In genomic region chr17:7352559-7352889, GRCh38 we compare ENCODE assay signal across 10 cellular contexts. TPM values are rescaled to one million over a fixed set of nuclear protein-coding genes. Genes with fewer than 3 reads are reported as not detected.
DNase-seq lines count a peak whose midpoint lies in the region; ATAC-seq, FAIRE-seq and TF ChIP-seq lines count a peak whose summit lies in the region.
"Had no signal": no experiment of that assay in that cellular context is flagged by ENCODE, and none has a peak within 500 bp of the region (broad histone marks: within the 10 kb centered on the region; RNA-seq: fewer than 3 reads in every experiment).

No MANE protein-coding gene starts in this region.

- peaks cover 19 to 48% of the 10 kb centered on the region in 2 experiments; a peak in 2 of 4 replicates for H3K4me1 ChIP-seq in SK-N-SH (ENCODE audit: control insufficient read depth in 1 of 2, insufficient read depth in 2 of 2, low read depth in 1 of 2, low read length in 1 of 2)
- H3K4me1 ChIP-seq in adipocyte (ENCODE audit: control insufficient read depth, insufficient read depth, low read length), result peaks cover 56% of the 10 kb centered on the region
- peaks cover 40% of the 10 kb centered on the region for H3K4me1 ChIP-seq in keratinocyte (ENCODE audit: control insufficient read depth, extremely low read depth, insufficient read depth, low read length)
- peaks cover 38 to 79% (median 68%) of the 10 kb centered on the region in 4 donors for H3K4me1 ChIP-seq in stomach

- H3K9ac ChIP-seq in SK-N-SH (peak overlapping the region; percentile 100), adipocyte (ENCODE audit: low read length) (peak overlapping the region; percentile 100), keratinocyte (ENCODE audit: control insufficient read depth, extremely low read depth, insufficient read depth, low read length) (peak overlapping the region; percentile 99)

- H3K4me2 ChIP-seq in SK-N-SH, result peak overlapping the region; percentile 100
- H3K4me2 ChIP-seq in keratinocyte (ENCODE audit: control insufficient read depth, extremely low read depth, insufficient read depth, low read depth, low read length), result peak overlapping the region; percentile 95

- intact Hi-C loops in stomach (cut with DNase I; ENCODE audit: low total_unique reads), result no loop called here

- WGBS in SK-N-SH (ENCODE audit: low lambda C conversion rate), result 66% methylated on average over 8 of the region's 8 CpGs
- WGBS in stomach, 5 donors, result 24 to 35% (median 30%) methylated on average over 8 of the region's 8 CpGs

- H3K9me2 ChIP-seq in SK-N-SH, result no peaks in the 10 kb centered on the region

- TF ChIP-seq EP300 in SK-N-SH (IDR thresholded peaks at IDR 0.05; ENCODE audit: borderline replicate concordance in 1 of 2, low read depth in 1 of 2, low read length in 1 of 2), result no peak
- no peak for TF ChIP-seq EP300 in stomach (IDR thresholded peaks at IDR 0.05)

- H3K27ac ChIP-seq in SK-N-SH (ENCODE audit: low read depth in 2 of 2, low read length in 1 of 2) (peak overlapping the region; percentile 88 to 99), keratinocyte (ENCODE audit: control insufficient read depth, insufficient read depth, low read length) (peak overlapping the region; percentile 98), stomach (peak overlapping the region; percentile 95 to 99 (median 99))

- CTCF ChIA-PET in SK-N-SH (lab: Yijun Ruan, JAX), result interaction anchor here (0.7 to 5.2 kb wide), 12 partner anchors 10 to 266 kb away, joined by 3 to 52 read pairs (median 4); partner anchors contain the start of genes ACAP1 and SENP3

- DNase-seq in SK-N-SH (no peak), adipocyte (ENCODE audit: low read depth) (no peak), keratinocyte (ENCODE audit: low read depth, low spot score) (no peak), stomach (no peak), NCI-H2171 (lab: John Stamatoyannopoulos, UW) (no peak)
- DNase-seq in stimulated activated CD4-positive, alpha-beta T cell treated with anti-CD3 and anti-CD28 coated beads, Interleukin-2, amount 100 ng/mL, for 24 hours, result no peak

- TF ChIP-seq POLR2A in stomach (IDR thresholded peaks at IDR 0.05), result no peak

- ATAC-seq in SK-N-SH treated with all-trans-retinoic acid at 6 μM for 48 hours (no peak), GM18907 (IDR thresholded peaks at IDR 0.05; ENCODE audit: unreplicated experiment) (no peak)

- H3K79me2 ChIP-seq in SK-N-SH (ENCODE audit: insufficient read depth) (peaks cover 38% of the 10 kb centered on the region), keratinocyte (ENCODE audit: control insufficient read depth, insufficient read depth, low read length) (peaks cover 23% of the 10 kb centered on the region)

- no peak; the same call in 1 of the 2 replicates for TF ChIP-seq CTCF in SK-N-SH (IDR thresholded peaks at IDR 0.05)
- TF ChIP-seq CTCF in keratinocyte (optimal IDR thresholded peaks at IDR 0.05 in 1 of 3, IDR thresholded peaks at IDR 0.05 in 1 of 3, conservative IDR thresholded peaks at IDR 0.05 in 1 of 3; ENCODE audit: extremely low read depth in 1 of 3, insufficient read depth in 2 of 3, low read length in 3 of 3), result no peak
- no peak for TF ChIP-seq CTCF in stomach (IDR thresholded peaks at IDR 0.05)

- no peak for TF ChIP-seq RAD21 in SK-N-SH (IDR thresholded peaks at IDR 0.05; ENCODE audit: low read length)

- H3K4me3 ChIP-seq in SK-N-SH (ENCODE audit: low read depth in 2 of 2, low read length in 1 of 2) (peak overlapping the region; percentile 69 to 97), adipocyte (ENCODE audit: low read length) (peak overlapping the region; percentile 97), keratinocyte (ENCODE audit: control insufficient read depth in 2 of 3, extremely low read depth in 1 of 3, insufficient read depth in 2 of 3, low read depth in 1 of 3, low read length in 3 of 3) (peak overlapping the region; percentile 58 to 74 (median 66)), stomach (peak overlapping the region; percentile 60 to 84 (median 71))

- no peak for FAIRE-seq in keratinocyte (lab: Jason Lieb, UNC)
- FAIRE-seq: A204.1 had no signal

- H3K36me3 ChIP-seq in SK-N-SH (replicated peaks in 1 of 2; ENCODE audit: control insufficient read depth in 1 of 2, insufficient read depth in 2 of 2, low read length in 1 of 2), result no peaks in the 10 kb centered on the region
- H3K36me3 ChIP-seq in adipocyte (ENCODE audit: control insufficient read depth, insufficient read depth, low read length, severe bottlenecking), result no peaks in the 10 kb centered on the region
- H3K36me3 ChIP-seq in keratinocyte (ENCODE audit: control insufficient read depth in 2 of 2, extremely low read depth in 1 of 2, insufficient read depth in 2 of 2, low read length in 2 of 2), result no peaks in the 10 kb centered on the region
- peaks cover 0 to 7% (median 0%) of the 10 kb centered on the region in 4 donors for H3K36me3 ChIP-seq in stomach

- H3K9me1 ChIP-seq in keratinocyte (ENCODE audit: control insufficient read depth, extremely low read depth, insufficient read depth, low read length), result no peaks in the 10 kb centered on the region

- no peak overlapping the region for H2AFZ ChIP-seq in SK-N-SH (ENCODE audit: low read depth)
- H2AFZ ChIP-seq in keratinocyte (ENCODE audit: control insufficient read depth, low read length), result no peak overlapping the region

- H4K20me1 ChIP-seq in SK-N-SH (ENCODE audit: insufficient read depth), result no peaks in the 10 kb centered on the region; the same call in 1 of the 2 replicates
- no peaks in the 10 kb centered on the region for H4K20me1 ChIP-seq in keratinocyte (ENCODE audit: control insufficient read depth, extremely low read depth, insufficient read depth, low read length)

- dilution Hi-C loops in keratinocyte (cut with MboI; ENCODE audit: extremely low pct_ligation_motif_present, low sequenced_read_pairs), result no loop called here

- H3F3A ChIP-seq in SK-N-SH (replicated peaks; ENCODE audit: insufficient read depth), result peaks cover 15% of the 10 kb centered on the region

- POLR2A ChIA-PET in SK-N-SH (lab: Yijun Ruan, JAX), result interaction anchor here (0.6 kb wide), 1 partner anchor 849 kb away, joined by 3 read pairs; no protein-coding TSS in a partner anchor

- H3K27me3 ChIP-seq in SK-N-SH (ENCODE audit: insufficient read depth) (no peaks in the 10 kb centered on the region), adipocyte (replicated peaks; ENCODE audit: control insufficient read depth, insufficient read depth, low read length) (no peaks in the 10 kb centered on the region), keratinocyte (ENCODE audit: control insufficient read depth, extremely low read depth, insufficient read depth, low read length) (no peaks in the 10 kb centered on the region), stomach (no peaks in the 10 kb centered on the region)

- H3K9me3 ChIP-seq in SK-N-SH (no peaks in the 10 kb centered on the region), adipocyte (ENCODE audit: control insufficient read depth, low read length) (no peaks in the 10 kb centered on the region), keratinocyte (ENCODE audit: control insufficient read depth, low read depth, low read length) (no peaks in the 10 kb centered on the region), stomach (no peaks in the 10 kb centered on the region)

RNA-seq across cellular contexts. Expression of gene KCTD11, which starts 0.6 kb away (rescaled TPM):
- polyA plus RNA-seq in SK-N-SH (2012; rRNA removed), result 9.5 and 12.1 TPM in 2 replicates
- polyA plus RNA-seq in SK-N-SH (2012; cell fraction: cytosol; rRNA removed), result 6.0 and 8.2 TPM in 2 replicates
- 5.9 and 7.8 TPM in 2 replicates for polyA plus RNA-seq in SK-N-SH (2012; cell fraction: nucleus; rRNA removed)
- 17.5 to 33.7 TPM (median 18.5 TPM) in 3 replicates for polyA plus RNA-seq in keratinocyte
- 5.2 TPM for polyA plus RNA-seq in keratinocyte (2011; ENCODE audit: low read depth)
- polyA plus RNA-seq in keratinocyte (2011; cell fraction: cytosol; rRNA removed), result 12.7 and 13.5 TPM in 2 replicates
- polyA plus RNA-seq in keratinocyte (2011; cell fraction: nucleus; rRNA removed), result 41.9 and 42.9 TPM in 2 replicates
- polyA plus RNA-seq in keratinocyte (2012; ENCODE audit: low replicate concordance), result 19.6 and 27.7 TPM in 2 replicates
- polyA minus RNA-seq in keratinocyte, result 15.6 to 27.4 TPM (median 15.6 TPM) in 3 replicates
- polyA minus RNA-seq in keratinocyte (2011; cell fraction: cytosol; rRNA and poly(A)+ RNA removed), result 14.2 TPM
- 13.7 and 14.8 TPM in 2 replicates for polyA minus RNA-seq in keratinocyte (2011; cell fraction: nucleus; rRNA and poly(A)+ RNA removed)
- 10 to 100 TPM in 1 of 5 donors, 1 to 10 TPM in 3, under 1 TPM in 1; 0.58 to 11.0 (median 3.5) TPM for total RNA-seq in stomach
- 10 to 100 TPM in 1 of 3 donors, 1 to 10 TPM in 2; 8.9 to 14.1 (median 9.4) TPM for polyA plus RNA-seq in stomach

RNA-seq across cellular contexts. Expression of gene TMEM95, which starts 2.4 kb away (rescaled TPM):
- not detected in 2 replicates for polyA plus RNA-seq in SK-N-SH (2012; rRNA removed)
- not detected in 2 replicates for polyA plus RNA-seq in SK-N-SH (2012; cell fraction: cytosol; rRNA removed)
- not detected in 2 replicates for polyA plus RNA-seq in SK-N-SH (2012; cell fraction: nucleus; rRNA removed)
- polyA plus RNA-seq in keratinocyte, result not detected in 3 replicates
- polyA plus RNA-seq in keratinocyte (2011; ENCODE audit: low read depth), result not detected
- polyA plus RNA-seq in keratinocyte (2011; cell fraction: cytosol; rRNA removed), result not detected in 2 replicates
- polyA plus RNA-seq in keratinocyte (2011; cell fraction: nucleus; rRNA removed), result not detected in 2 replicates
- not detected in 2 replicates for polyA plus RNA-seq in keratinocyte (2012; ENCODE audit: low replicate concordance)
- not detected in 3 replicates for polyA minus RNA-seq in keratinocyte
- polyA minus RNA-seq in keratinocyte (2011; cell fraction: cytosol; rRNA and poly(A)+ RNA removed), result not detected
- polyA minus RNA-seq in keratinocyte (2011; cell fraction: nucleus; rRNA and poly(A)+ RNA removed), result not detected in 2 replicates
- total RNA-seq in stomach, result not detected
- not detected for polyA plus RNA-seq in stomach
- total RNA-seq: activated CD8-positive, alpha-beta memory T cell treated with anti-CD3 and anti-CD28 coated beads for 36 hours had no signal

RNA-seq across cellular contexts. Expression of gene ACAP1, which starts 16.2 kb away (rescaled TPM):
- polyA plus RNA-seq in SK-N-SH (2012; rRNA removed) (0.71 and 6.4 TPM in 2 replicates), keratinocyte (0.33 to 3.1 TPM (median 1.7 TPM) in 3 replicates), stomach (1 to 10 TPM; 4.4 to 6.4 (median 6.2) TPM)
- polyA plus RNA-seq in SK-N-SH (2012; cell fraction: cytosol; rRNA removed), result 1.2 and 2.4 TPM in 2 replicates
- 0.36 and 0.68 TPM in 2 replicates for polyA plus RNA-seq in SK-N-SH (2012; cell fraction: nucleus; rRNA removed)
- 0.87 TPM for polyA plus RNA-seq in keratinocyte (2011; ENCODE audit: low read depth)
- 0.27 and 1.1 TPM in 2 replicates for polyA plus RNA-seq in keratinocyte (2011; cell fraction: cytosol; rRNA removed)
- polyA plus RNA-seq in keratinocyte (2011; cell fraction: nucleus; rRNA removed), result 0.22 and 0.29 TPM in 2 replicates
- 3.5 and 11.7 TPM in 2 replicates for polyA plus RNA-seq in keratinocyte (2012; ENCODE audit: low replicate concordance)
- not detected in 3 replicates for polyA minus RNA-seq in keratinocyte
- not detected for polyA minus RNA-seq in keratinocyte (2011; cell fraction: cytosol; rRNA and poly(A)+ RNA removed)
- polyA minus RNA-seq in keratinocyte (2011; cell fraction: nucleus; rRNA and poly(A)+ RNA removed), result not detected in 2 replicates
- 10 to 100 TPM in 4 of 5 donors, 1 to 10 TPM in 1; 8.3 to 33.3 (median 14.7) TPM for total RNA-seq in stomach

RNA-seq across cellular contexts. Expression of gene NEURL4, which starts 23.4 kb away (rescaled TPM):
- polyA plus RNA-seq in SK-N-SH (2012; rRNA removed) (20.7 and 22.1 TPM in 2 replicates), keratinocyte (11.3 to 18.9 TPM (median 13.5 TPM) in 3 replicates), stomach (10 to 100 TPM in 2 of 3 donors, 1 to 10 TPM in 1; 6.9 to 22.2 (median 15.6) TPM)
- polyA plus RNA-seq in SK-N-SH (2012; cell fraction: cytosol; rRNA removed), result 4.9 and 7.6 TPM in 2 replicates
- polyA plus RNA-seq in SK-N-SH (2012; cell fraction: nucleus; rRNA removed), result 156 and 173 TPM in 2 replicates
- polyA plus RNA-seq in keratinocyte (2011; ENCODE audit: low read depth), result 6.3 TPM
- polyA plus RNA-seq in keratinocyte (2011; cell fraction: cytosol; rRNA removed), result 4.4 and 4.9 TPM in 2 replicates
- polyA plus RNA-seq in keratinocyte (2011; cell fraction: nucleus; rRNA removed), result 70.5 and 88.4 TPM in 2 replicates
- 12.4 and 13.1 TPM in 2 replicates for polyA plus RNA-seq in keratinocyte (2012; ENCODE audit: low replicate concordance)
- 12.5 to 33.7 TPM (median 17.8 TPM) in 3 replicates for polyA minus RNA-seq in keratinocyte
- 6.1 TPM for polyA minus RNA-seq in keratinocyte (2011; cell fraction: cytosol; rRNA and poly(A)+ RNA removed)
- 32.3 TPM in 2 replicates for polyA minus RNA-seq in keratinocyte (2011; cell fraction: nucleus; rRNA and poly(A)+ RNA removed)
- total RNA-seq in stomach, result 10 to 100 TPM; 17.8 to 84.0 (median 36.4) TPM

RNA-seq across cellular contexts. Expression of gene TNK1, which starts 28.4 kb away (rescaled TPM):
- polyA plus RNA-seq in SK-N-SH (2012; rRNA removed), result 0.64 and 0.75 TPM in 2 replicates
- polyA plus RNA-seq in SK-N-SH (2012; cell fraction: cytosol; rRNA removed), result 0.24 and 0.59 TPM in 2 replicates
- polyA plus RNA-seq in SK-N-SH (2012; cell fraction: nucleus; rRNA removed), result 2.2 and 3.3 TPM in 2 replicates
- polyA plus RNA-seq in keratinocyte, result 10.6 to 15.8 TPM (median 12.1 TPM) in 3 replicates
- polyA plus RNA-seq in keratinocyte (2011; ENCODE audit: low read depth), result 3.7 TPM
- polyA plus RNA-seq in keratinocyte (2011; cell fraction: cytosol; rRNA removed), result 5.8 and 7.2 TPM in 2 replicates
- polyA plus RNA-seq in keratinocyte (2011; cell fraction: nucleus; rRNA removed), result 24.5 and 27.5 TPM in 2 replicates
- polyA plus RNA-seq in keratinocyte (2012; ENCODE audit: low replicate concordance), result 10.5 and 13.8 TPM in 2 replicates
- 13.9 to 21.5 TPM (median 20.4 TPM) in 3 replicates for polyA minus RNA-seq in keratinocyte
- polyA minus RNA-seq in keratinocyte (2011; cell fraction: cytosol; rRNA and poly(A)+ RNA removed), result 12.9 TPM
- 19.9 and 21.6 TPM in 2 replicates for polyA minus RNA-seq in keratinocyte (2011; cell fraction: nucleus; rRNA and poly(A)+ RNA removed)
- total RNA-seq in stomach, result 10 to 100 TPM in 3 of 5 donors, 1 to 10 TPM in 2; 5.7 to 37.1 (median 22.2) TPM
- 10 to 100 TPM in 1 of 3 donors, 1 to 10 TPM in 2; 6.0 to 12.1 (median 7.8) TPM for polyA plus RNA-seq in stomach
